In genomic region chr2:120823551-120823950, GRCh38 we compare ENCODE assay signal across 1 cellular context.
TF ChIP-seq lines count a peak whose summit lies in the region.

No MANE protein-coding gene starts in this region.

TF ChIP-seq in IMR-90, 13 proteins besides CTCF, POLR2A, EP300 and RAD21 (continued from another document):
- TF ChIP-seq MAFK (IDR thresholded peaks at IDR 0.05; ENCODE audit: low read depth, low read length) (no peak), USF2 (IDR thresholded peaks at IDR 0.05; ENCODE audit: low read depth, low read length) (no peak), RCOR1 (IDR thresholded peaks at IDR 0.05; ENCODE audit: insufficient replicate concordance, low read length) (no peak), CHD1 (IDR thresholded peaks at IDR 0.05; ENCODE audit: low read depth, low read length) (no peak), MXI1 (IDR thresholded peaks at IDR 0.05; ENCODE audit: borderline replicate concordance, low read depth, low read length) (no peak), NFE2L2 (IDR thresholded peaks at IDR 0.05; ENCODE audit: low read depth, low read length) (no peak), FOS (IDR thresholded peaks at IDR 0.05; ENCODE audit: low read depth, low read length) (no peak), ELK1 (IDR thresholded peaks at IDR 0.05; ENCODE audit: borderline replicate concordance, low read depth, low read length) (no peak), BHLHE40 (IDR thresholded peaks at IDR 0.05; ENCODE audit: low read depth, low read length) (no peak)
